In the genomic region with DNA sequence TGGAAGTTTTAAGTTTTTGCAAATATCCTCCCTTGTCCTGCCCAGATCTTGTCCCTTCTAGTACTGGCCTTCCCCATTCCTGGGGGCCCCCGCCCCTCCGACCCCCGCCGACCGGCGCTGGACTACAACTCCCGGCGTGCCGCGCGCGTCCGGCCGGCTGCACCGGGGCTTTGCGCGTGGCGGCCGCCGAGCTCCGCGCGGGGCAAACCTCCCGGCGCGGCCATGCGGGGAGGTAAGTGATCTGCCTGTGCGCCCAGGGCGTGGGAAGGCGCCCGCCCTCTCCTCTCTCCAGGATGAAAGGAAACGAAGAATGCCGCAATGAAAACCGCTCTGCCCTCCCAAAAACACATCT, we compare ENCODE assay signal across 8 cellular contexts. TPM values are rescaled to one million over a fixed set of nuclear protein-coding genes. Genes with fewer than 3 reads are reported as not detected.
DNase-seq lines count a peak whose midpoint lies in the region; ATAC-seq, FAIRE-seq and TF ChIP-seq lines count a peak whose summit lies in the region.

No MANE protein-coding gene starts in this region.

- H3K4me3 Mint-ChIP-seq in activated naive CD8-positive, alpha-beta T cell treated with anti-CD3 and anti-CD28 coated beads, Interleukin-2, amount 50 U/mL, for 24 hours: peak overlapping the region; percentile 83

- POLR2A ChIA-PET in SK-N-SH (lab: Yijun Ruan, JAX): interaction anchor here (0.6 kb wide), 1 partner anchor 124 kb away, joined by 4 read pairs; no protein-coding TSS in a partner anchor

- no peaks in the 10 kb centered on the region for H3K9me3 Mint-ChIP-seq in activated naive CD8-positive, alpha-beta T cell treated with anti-CD3 and anti-CD28 coated beads, Interleukin-2, amount 50 U/mL, for 24 hours

- peak overlapping the region; percentile 91 for H2AFZ ChIP-seq in SK-N-SH (ENCODE audit: low read depth)

- peaks cover 4% of the 10 kb centered on the region; the same call in 1 of the 2 replicates for H3K9me3 ChIP-seq in SK-N-SH
- no peaks in the 10 kb centered on the region for H3K9me3 ChIP-seq in pancreas

- H3K27ac ChIP-seq in SK-N-SH (ENCODE audit: low read depth in 2 of 2, low read length in 1 of 2): peak overlapping the region; percentile 52 to 89
- H3K27ac ChIP-seq in pancreas: peak overlapping the region; percentile 71 to 86 (median 80)

- H4K20me1 ChIP-seq in SK-N-SH (ENCODE audit: insufficient read depth): no peaks in the 10 kb centered on the region

- no peak for FAIRE-seq in pancreas (lab: Jason Lieb, UNC)

- peaks cover 11% of the 10 kb centered on the region for H3F3A ChIP-seq in SK-N-SH (replicated peaks; ENCODE audit: insufficient read depth)

- WGBS in SK-N-SH (ENCODE audit: low lambda C conversion rate): 1% methylated on average over 33 of the region's 34 CpGs
- 0% methylated on average over 25 to 34 of the region's 34 CpGs for WGBS in pancreas, 2 donors

- no peaks in the 10 kb centered on the region for H3K36me3 ChIP-seq in SK-N-SH (replicated peaks in 1 of 2; ENCODE audit: control insufficient read depth in 1 of 2, insufficient read depth in 2 of 2, low read length in 1 of 2)
- no peaks in the 10 kb centered on the region for H3K36me3 ChIP-seq in pancreas

- H3K79me2 ChIP-seq in SK-N-SH (ENCODE audit: insufficient read depth): no peaks in the 10 kb centered on the region

- TF ChIP-seq CTCF in SK-N-SH (IDR thresholded peaks at IDR 0.05) (no peak), pancreas (IDR thresholded peaks at IDR 0.05) (no peak)

- peaks cover 40% of the 10 kb centered on the region for H3K4me1 Mint-ChIP-seq in activated naive CD8-positive, alpha-beta T cell treated with anti-CD3 and anti-CD28 coated beads, Interleukin-2, amount 50 U/mL, for 24 hours

- no peaks in the 10 kb centered on the region for H3K27me3 ChIP-seq in SK-N-SH (ENCODE audit: insufficient read depth)
- H3K27me3 ChIP-seq in pancreas: no peaks in the 10 kb centered on the region

- no peak; a peak in 1 of 4 replicates for TF ChIP-seq EP300 in SK-N-SH (IDR thresholded peaks at IDR 0.05; ENCODE audit: borderline replicate concordance in 1 of 2, low read depth in 1 of 2, low read length in 1 of 2)

- H3K4me1 ChIP-seq in SK-N-SH (ENCODE audit: control insufficient read depth in 1 of 2, insufficient read depth in 2 of 2, low read depth in 1 of 2, low read length in 1 of 2): peaks cover 16 to 18% of the 10 kb centered on the region in 2 experiments; a peak in 3 of 4 replicates
- peaks cover 0 to 27% (median 23%) of the 10 kb centered on the region in 3 donors for H3K4me1 ChIP-seq in pancreas

- peak overlapping the region; percentile 91 for H3K4me2 ChIP-seq in SK-N-SH

- no peak for TF ChIP-seq RAD21 in SK-N-SH (IDR thresholded peaks at IDR 0.05; ENCODE audit: low read length)

- no peaks in the 10 kb centered on the region for H3K36me3 Mint-ChIP-seq in activated naive CD8-positive, alpha-beta T cell treated with anti-CD3 and anti-CD28 coated beads, Interleukin-2, amount 50 U/mL, for 24 hours (ENCODE audit: low read depth)

- peak overlapping the region; percentile 84 to 95 for H3K4me3 ChIP-seq in SK-N-SH (ENCODE audit: low read depth in 2 of 2, low read length in 1 of 2)
- H3K4me3 ChIP-seq in pancreas: peak overlapping the region; percentile 75 to 83 (median 80)

- peaks cover 4% of the 10 kb centered on the region for H3K27me3 Mint-ChIP-seq in activated naive CD8-positive, alpha-beta T cell treated with anti-CD3 and anti-CD28 coated beads, Interleukin-2, amount 50 U/mL, for 24 hours

- peak overlapping the region; percentile 82 for H3K27ac Mint-ChIP-seq in activated naive CD8-positive, alpha-beta T cell treated with anti-CD3 and anti-CD28 coated beads, Interleukin-2, amount 50 U/mL, for 24 hours

- ATAC-seq in GM19397 (IDR thresholded peaks at IDR 0.05; ENCODE audit: unreplicated experiment) (peak; percentile 78), HG03469 (IDR thresholded peaks at IDR 0.05; ENCODE audit: unreplicated experiment) (peak; percentile 58), pancreas (peak; percentile 73 to 84 (median 78))
- ATAC-seq in activated naive CD8-positive, alpha-beta T cell treated with anti-CD3 and anti-CD28 coated beads, Interleukin-2, amount 50 U/mL, for 24 hours: peak; percentile 75

- H3K9me2 ChIP-seq in SK-N-SH: no peaks in the 10 kb centered on the region

- intact Hi-C loops in cardiac septum (cut with DNase I): loop anchor here (10.0 kb wide), 2 partner anchors 306 to 456 kb away; no protein-coding TSS in a partner anchor
- intact Hi-C loops in pancreas (cut with DNase I): no loop called here

- H3K9ac ChIP-seq in SK-N-SH: peak overlapping the region; percentile 71

- DNase-seq in DMS153 treated with DMSO at 0.1 percent for 48 hours (lab: John Stamatoyannopoulos, UW; ENCODE audit: unreplicated experiment) (peak; percentile 24), SK-N-SH (peak; percentile 88), cardiac septum (ENCODE audit: low spot score) (peak; percentile 78), pancreas (peak; percentile 34 to 81 (median 53)), amniotic stem cell (lab: John Stamatoyannopoulos, UW) (no peak)
- DNase-seq in activated naive CD8-positive, alpha-beta T cell treated with anti-CD3 and anti-CD28 coated beads, Interleukin-2, amount 50 U/mL, for 24 hours: peak; percentile 69

- CTCF ChIA-PET in SK-N-SH (lab: Yijun Ruan, JAX): interaction anchor here (0.7 to 1.3 kb wide), 3 partner anchors 33 to 140 kb away, joined by 3 to 4 read pairs (median 4); no protein-coding TSS in a partner anchor

TF ChIP-seq in SK-N-SH, 30 proteins besides CTCF, POLR2A, EP300 and RAD21:
- TF ChIP-seq FOXM1 (IDR thresholded peaks at IDR 0.05; ENCODE audit: low read depth) (no peak), MAX (IDR thresholded peaks at IDR 0.05; ENCODE audit: low read depth) (peak; percentile 67; the same call in 1 of the 2 replicates), SMC3 (IDR thresholded peaks at IDR 0.05; ENCODE audit: low read depth, low read length) (no peak), FOSL2 (IDR thresholded peaks at IDR 0.05; ENCODE audit: borderline replicate concordance, low read depth) (no peak), TAF1 (IDR thresholded peaks at IDR 0.05; ENCODE audit: borderline replicate concordance, low read depth, low read length) (0 out of 2 replicates have a peak, but pooled peaks have one; percentile 29), TEAD4 (IDR thresholded peaks at IDR 0.05; ENCODE audit: borderline replicate concordance, insufficient read depth) (0 out of 2 replicates have a peak, but pooled peaks have one; percentile 12), MXI1 (IDR thresholded peaks at IDR 0.05; ENCODE audit: low read depth, low read length) (peak; percentile 91), GABPA (IDR thresholded peaks at IDR 0.05; ENCODE audit: low read depth) (peak; percentile 42), NRF1 (IDR thresholded peaks at IDR 0.05; ENCODE audit: low read depth, low read length) (peak; percentile 39; the same call in 1 of the 2 replicates), TCF12 (IDR thresholded peaks at IDR 0.05) (no peak), POLR2AphosphoS5 (IDR thresholded peaks at IDR 0.05; ENCODE audit: low read depth, low read length) (peak; percentile 44)

RNA-seq across cellular contexts. Expression of gene SAMD13, which starts 3.2 kb away (rescaled TPM):
- polyA plus RNA-seq in SK-N-SH (2012; rRNA removed) (1.3 and 1.9 TPM in 2 replicates), pancreas (1 to 10 TPM in 1 of 2 donors, under 1 TPM in 1; 0.65 to 1.3 TPM)
- polyA plus RNA-seq in SK-N-SH (2012; cell fraction: cytosol; rRNA removed): 2.2 and 3.0 TPM in 2 replicates
- polyA plus RNA-seq in SK-N-SH (2012; cell fraction: nucleus; rRNA removed): 0.23 and 0.46 TPM in 2 replicates
- total RNA-seq in cardiac septum (0.78 TPM), pancreas (1 to 10 TPM in 1 of 6 donors, under 1 TPM in 5; 0.57 to 2.6 (median 0.66) TPM)
